In the genomic region with DNA sequence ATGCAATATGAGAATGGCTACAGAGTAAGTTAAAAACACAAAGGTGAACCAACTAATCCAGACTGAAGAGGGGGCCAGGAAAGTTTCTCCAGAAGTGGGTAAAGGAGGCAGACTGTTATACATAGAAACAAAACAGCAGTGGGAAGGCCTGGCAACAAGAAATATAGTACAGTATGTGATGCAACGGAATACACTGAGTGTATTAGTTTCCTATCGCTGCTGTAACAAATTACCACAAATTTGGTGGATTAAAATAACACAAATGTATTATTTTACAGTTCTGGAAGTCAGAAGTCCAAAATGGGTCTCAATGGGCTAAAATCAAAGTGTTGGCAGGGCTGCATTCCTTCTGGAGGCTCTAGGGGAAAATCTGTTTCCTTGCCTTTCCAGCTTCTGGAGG, we compare ENCODE assay signal across 39 cellular contexts.
"Had no signal": no experiment of that assay in that cellular context is flagged by ENCODE, and none has a peak within 500 bp of the region (broad histone marks: within the 10 kb centered on the region; RNA-seq: fewer than 3 reads in every experiment).

No MANE protein-coding gene starts in this region.

- H3K27ac Mint-ChIP-seq: activated naive CD4-positive, alpha-beta T cell treated with anti-CD3 and anti-CD28 coated beads for 36 hours; activated naive CD4-positive, alpha-beta T cell treated with anti-CD3 and anti-CD28 coated beads, Interleukin-2, amount 10 ng/mL, durations not matched to agents 7 days and 5 days; activated naive CD4-positive, alpha-beta T cell treated with anti-CD3 and anti-CD28 coated beads, Interleukin-2, amount 50 U/mL, for 24 hours; activated naive CD4-positive, alpha-beta T cell treated with anti-CD3 and anti-CD28 coated beads, Interleukin-2, amount 50 U/mL, for 72 hours; activated naive CD8-positive, alpha-beta T cell; activated naive CD8-positive, alpha-beta T cell treated with anti-CD3 and anti-CD28 coated beads for 36 hours; activated naive CD8-positive, alpha-beta T cell treated with anti-CD3 and anti-CD28 coated beads, Interleukin-2, amount 10 ng/mL, durations not matched to agents 7 days and 5 days; activated naive CD8-positive, alpha-beta T cell treated with anti-CD3 and anti-CD28 coated beads, Interleukin-2, amount 50 U/mL, for 24 hours; activated T-cell treated with anti-CD3 and anti-CD28 coated beads, Interleukin-2, amount 50 U/mL, for 24 hours; activated T-helper 1 cell treated with anti-CD3 and anti-CD28 coated beads, Interleukin-12 subunit alpha, Interleukin-12 subunit beta, Interleukin-2, Interleukin-4 antibody, amounts not matched to agents 30 ng/mL and 10 ng/mL and 1 ng/mL, durations not matched to agents 14 hours and 24 hours and 36 hours; activated T-helper 17 cell treated with anti-CD3 and anti-CD28 coated beads, Interleukin-2, amount 50 U/mL, for 72 hours; activated T-helper 2 cell treated with anti-CD3 and anti-CD28 coated beads, Interferon-gamma antibody, Interleukin-2, Interleukin-4, amounts not matched to agents 10 μg/mL and 5 μg/mL and 100 μg/mL, durations not matched to agents 14 hours and 24 hours and 36 hours; brain had no signal

- H3K9me3 ChIP-seq: adrenal gland, ascending aorta, body of pancreas had no signal

- H3K4me3 ChIP-seq: adrenal gland, ascending aorta, body of pancreas, breast epithelium, cardiac muscle cell had no signal

- H3K4me3 Mint-ChIP-seq: activated naive CD4-positive, alpha-beta T cell treated with anti-CD3 and anti-CD28 coated beads for 36 hours; activated naive CD4-positive, alpha-beta T cell treated with anti-CD3 and anti-CD28 coated beads, Interleukin-2, amount 10 ng/mL, durations not matched to agents 7 days and 5 days; activated naive CD4-positive, alpha-beta T cell treated with anti-CD3 and anti-CD28 coated beads, Interleukin-2, amount 50 U/mL, for 24 hours; activated naive CD8-positive, alpha-beta T cell; activated naive CD8-positive, alpha-beta T cell treated with anti-CD3 and anti-CD28 coated beads for 36 hours; activated naive CD8-positive, alpha-beta T cell treated with anti-CD3 and anti-CD28 coated beads, Interleukin-2, amount 10 ng/mL, durations not matched to agents 7 days and 5 days; activated naive CD8-positive, alpha-beta T cell treated with anti-CD3 and anti-CD28 coated beads, Interleukin-2, amount 50 U/mL, for 24 hours; activated T-cell treated with anti-CD3 and anti-CD28 coated beads, Interleukin-2, amount 50 U/mL, for 24 hours; activated T-cell treated with anti-CD3 and anti-CD28 coated beads, Interleukin-2, amount 50 U/mL, for 4 hours; activated T-helper 1 cell treated with anti-CD3 and anti-CD28 coated beads, Interleukin-12 subunit alpha, Interleukin-12 subunit beta, Interleukin-2, Interleukin-4 antibody, amounts not matched to agents 30 ng/mL and 10 ng/mL and 1 ng/mL, durations not matched to agents 14 hours and 24 hours and 36 hours; activated T-helper 17 cell treated with anti-CD3 and anti-CD28 coated beads, Interleukin-2, amount 50 U/mL, for 72 hours; brain; central memory CD8-positive, alpha-beta T cell had no signal

- DNase-seq: activated effector memory CD4-positive, alpha-beta T cell treated with anti-CD3 and anti-CD28 coated beads, Interleukin-2, amount 50 U/mL, for 16 hours; activated effector memory CD4-positive, alpha-beta T cell treated with Interleukin-2 at 50 U/mL for 16 hours; activated gamma-delta T cell; activated gamma-delta T cell treated with Interleukin-2 at 50 U/mL for 16 hours; activated naive CD4-positive, alpha-beta T cell; activated naive CD4-positive, alpha-beta T cell treated with anti-CD3 and anti-CD28 coated beads for 36 hours; activated naive CD4-positive, alpha-beta T cell treated with anti-CD3 and anti-CD28 coated beads, Interleukin-2, amount 10 ng/mL, durations not matched to agents 7 days and 5 days; activated naive CD4-positive, alpha-beta T cell treated with anti-CD3 and anti-CD28 coated beads, Interleukin-2, amount 50 U/mL, for 16 hours; activated naive CD4-positive, alpha-beta T cell treated with Interleukin-2 at 50 U/mL for 16 hours; activated naive CD8-positive, alpha-beta T cell treated with anti-CD3 and anti-CD28 coated beads for 36 hours; activated naive CD8-positive, alpha-beta T cell treated with anti-CD3 and anti-CD28 coated beads, Interleukin-2, amount 10 ng/mL, durations not matched to agents 7 days and 5 days; activated naive CD8-positive, alpha-beta T cell treated with anti-CD3 and anti-CD28 coated beads, Interleukin-2, amount 50 U/mL, for 24 hours; activated T-cell treated with anti-CD3 and anti-CD28 coated beads for 4 hours; activated T-cell treated with anti-CD3 and anti-CD28 coated beads, Interleukin-2, amount 50 U/mL, for 1 hour; activated T-cell treated with anti-CD3 and anti-CD28 coated beads, Interleukin-2, amount 50 U/mL, for 24 hours; activated T-cell treated with anti-CD3 and anti-CD28 coated beads, Interleukin-2, amount 50 U/mL, for 4 hours; adrenal gland; amniotic stem cell; amygdala; anterior cingulate cortex; aorta; body of pancreas; brain microvascular endothelial cell; caudate nucleus; central memory CD4-positive, alpha-beta T cell; cerebellar nuclear complex had no signal

- H3K4me1 ChIP-seq: ascending aorta, breast epithelium had no signal

- H3K27me3 ChIP-seq: adrenal gland, ascending aorta, brain microvascular endothelial cell, breast epithelium, cardiac muscle cell had no signal

- H3K36me3 Mint-ChIP-seq: activated naive CD4-positive, alpha-beta T cell treated with anti-CD3 and anti-CD28 coated beads, Interleukin-2, amount 10 ng/mL, durations not matched to agents 7 days and 5 days; activated naive CD4-positive, alpha-beta T cell treated with anti-CD3 and anti-CD28 coated beads, Interleukin-2, amount 50 U/mL, for 72 hours; activated naive CD8-positive, alpha-beta T cell; activated naive CD8-positive, alpha-beta T cell treated with anti-CD3 and anti-CD28 coated beads for 36 hours; activated naive CD8-positive, alpha-beta T cell treated with anti-CD3 and anti-CD28 coated beads, Interleukin-2, amount 10 ng/mL, durations not matched to agents 7 days and 5 days had no signal

- FAIRE-seq: astrocyte, bronchial epithelial cell had no signal

- H3K9me3 Mint-ChIP-seq: activated naive CD4-positive, alpha-beta T cell treated with anti-CD3 and anti-CD28 coated beads, Interleukin-2, amount 50 U/mL, for 24 hours; activated naive CD4-positive, alpha-beta T cell treated with anti-CD3 and anti-CD28 coated beads, Interleukin-2, amount 50 U/mL, for 72 hours; activated naive CD8-positive, alpha-beta T cell treated with anti-CD3 and anti-CD28 coated beads for 36 hours; activated naive CD8-positive, alpha-beta T cell treated with anti-CD3 and anti-CD28 coated beads, Interleukin-2, amount 10 ng/mL, durations not matched to agents 7 days and 5 days; activated naive CD8-positive, alpha-beta T cell treated with anti-CD3 and anti-CD28 coated beads, Interleukin-2, amount 50 U/mL, for 24 hours; activated T-cell treated with anti-CD3 and anti-CD28 coated beads, Interleukin-2, amount 50 U/mL, for 24 hours; activated T-cell treated with anti-CD3 and anti-CD28 coated beads, Interleukin-2, amount 50 U/mL, for 4 hours; activated T-helper 1 cell treated with anti-CD3 and anti-CD28 coated beads, Interleukin-12 subunit alpha, Interleukin-12 subunit beta, Interleukin-2, Interleukin-4 antibody, amounts not matched to agents 30 ng/mL and 10 ng/mL and 1 ng/mL, durations not matched to agents 14 hours and 24 hours and 36 hours; activated T-helper 17 cell treated with anti-CD3 and anti-CD28 coated beads, Interleukin-2, amount 50 U/mL, for 72 hours; central memory CD8-positive, alpha-beta T cell had no signal

- H3K4me1 Mint-ChIP-seq: brain had no signal

- H3K36me3 ChIP-seq: adrenal gland, ascending aorta, brain microvascular endothelial cell, breast epithelium, cardiac muscle cell had no signal

- ATAC-seq: activated naive CD4-positive, alpha-beta T cell treated with anti-CD3 and anti-CD28 coated beads, Interleukin-2, amount 50 U/mL, for 72 hours; activated naive CD8-positive, alpha-beta T cell treated with anti-CD3 and anti-CD28 coated beads, Interleukin-2, amount 50 U/mL, for 24 hours; activated T-cell treated with anti-CD3 and anti-CD28 coated beads, Interleukin-2, amount 50 U/mL, for 4 hours; activated T-helper 17 cell treated with anti-CD3 and anti-CD28 coated beads, Interleukin-2, amount 50 U/mL, for 72 hours; body of pancreas had no signal

- H3K27ac ChIP-seq: adrenal gland, ascending aorta, body of pancreas, brain microvascular endothelial cell, breast epithelium, cardiac muscle cell had no signal

- H3K27me3 Mint-ChIP-seq: activated naive CD4-positive, alpha-beta T cell treated with anti-CD3 and anti-CD28 coated beads, Interleukin-2, amount 10 ng/mL, durations not matched to agents 7 days and 5 days; activated naive CD4-positive, alpha-beta T cell treated with anti-CD3 and anti-CD28 coated beads, Interleukin-2, amount 50 U/mL, for 24 hours; activated naive CD8-positive, alpha-beta T cell; activated naive CD8-positive, alpha-beta T cell treated with anti-CD3 and anti-CD28 coated beads for 36 hours; activated naive CD8-positive, alpha-beta T cell treated with anti-CD3 and anti-CD28 coated beads, Interleukin-2, amount 50 U/mL, for 24 hours; activated T-cell treated with anti-CD3 and anti-CD28 coated beads, Interleukin-2, amount 50 U/mL, for 24 hours; activated T-helper 17 cell treated with anti-CD3 and anti-CD28 coated beads, Interleukin-2, amount 50 U/mL, for 72 hours; brain; central memory CD8-positive, alpha-beta T cell had no signal
